ENCODE assay signal across 18 cellular contexts in genomic region chr3:143367171-143367570, GRCh38.
DNase-seq lines count a peak whose midpoint lies in the region; ATAC-seq, FAIRE-seq and TF ChIP-seq lines count a peak whose summit lies in the region.
"Had no signal": no experiment of that assay in that cellular context is flagged by ENCODE, and none has a peak within 500 bp of the region (broad histone marks: within the 10 kb centered on the region; RNA-seq: fewer than 3 reads in every experiment).

No MANE protein-coding gene starts in this region.

- H3K27me3 ChIP-seq in GM23338 (ENCODE audit: insufficient read depth) = no peaks in the 10 kb centered on the region
- no peaks in the 10 kb centered on the region for H3K27me3 ChIP-seq in K562 (ENCODE audit: control insufficient read depth in 2 of 2, insufficient read depth in 2 of 2, low read length in 2 of 2)

- no peaks in the 10 kb centered on the region for H3K36me3 ChIP-seq in GM23338 (ENCODE audit: insufficient read depth)
- H3K36me3 ChIP-seq in K562 (ENCODE audit: control insufficient read depth, insufficient read depth, low read length) = no peaks in the 10 kb centered on the region

- H3K79me2 ChIP-seq in GM23338 (replicated peaks; ENCODE audit: insufficient read depth) (no peaks in the 10 kb centered on the region), K562 (ENCODE audit: control insufficient read depth, insufficient read depth, low read length) (no peaks in the 10 kb centered on the region)

- H3K9me3 Mint-ChIP-seq in GM23338 = no peaks in the 10 kb centered on the region
- H3K9me3 Mint-ChIP-seq in T-helper 2 cell treated with Interferon-gamma antibody and Interleukin-4, amounts not matched to agents 5 μg/mL and 100 μg/mL, for 36 hours = no peaks in the 10 kb centered on the region
- H3K9me3 Mint-ChIP-seq: CD4-positive, alpha-beta memory T cell had no signal

- no peak overlapping the region for H3K4me3 Mint-ChIP-seq in GM23338
- no peak overlapping the region for H3K4me3 Mint-ChIP-seq in T-helper 2 cell treated with Interferon-gamma antibody and Interleukin-4, amounts not matched to agents 5 μg/mL and 100 μg/mL, for 36 hours
- H3K4me3 Mint-ChIP-seq: CD4-positive, alpha-beta memory T cell had no signal

- POLR2A ChIA-PET in K562 (lab: Yijun Ruan, JAX) = interaction anchor here (0.7 to 1.3 kb wide), 2 partner anchors 8 to 282 kb away, joined by 3 to 4 read pairs; no protein-coding TSS in a partner anchor

- no peaks in the 10 kb centered on the region for H3K9me2 ChIP-seq in GM23338 (ENCODE audit: insufficient read depth)

- no peaks in the 10 kb centered on the region for H3K9me3 ChIP-seq in K562 (replicated peaks; ENCODE audit: control insufficient read depth, insufficient read depth, low read depth, low read length)

- intact Hi-C loops in K562 (cut with micrococcal nuclease) = no loop called here

- TF ChIP-seq CTCF in GM23338 (conservative IDR thresholded peaks at IDR 0.05; ENCODE audit: low read depth in 2 of 2) = no peak
- no peak for TF ChIP-seq CTCF in K562 (IDR thresholded peaks at IDR 0.05 in 2 of 3, conservative IDR thresholded peaks at IDR 0.05 in 1 of 3; ENCODE audit: insufficient read depth in 2 of 3, low read depth in 1 of 3, low read length in 3 of 3)
- TF ChIP-seq CTCF in fibroblast of the aortic adventitia (IDR thresholded peaks at IDR 0.05; ENCODE audit: insufficient read depth, low read length) = no peak

- no peak overlapping the region for H3K9ac ChIP-seq in K562 (ENCODE audit: insufficient read depth in 1 of 2, low read depth in 2 of 2, low read length in 2 of 2)

- H3K27ac Mint-ChIP-seq in GM23338 = peak overlapping the region; percentile 45; the same call in 1 of the 2 replicates
- no peak overlapping the region for H3K27ac Mint-ChIP-seq in T-helper 2 cell treated with Interferon-gamma antibody and Interleukin-4, amounts not matched to agents 5 μg/mL and 100 μg/mL, for 36 hours

- 5% methylated on average over 1 of the region's 1 CpG for WGBS in K562 (ENCODE audit: insufficient coverage, low coverage, missing lambda C conversion rate)

- no peak for TF ChIP-seq EP300 in K562 (IDR thresholded peaks at IDR 0.05; ENCODE audit: low read length)

- in situ Hi-C loops in K562 (cut with MboI) = no loop called here

- no peaks in the 10 kb centered on the region for H3F3A ChIP-seq in GM23338 (replicated peaks; ENCODE audit: low read depth)

- H3K4me1 Mint-ChIP-seq in GM23338 = peaks cover 6% of the 10 kb centered on the region; the same call in 1 of the 3 replicates
- peaks cover 17% of the 10 kb centered on the region for H3K4me1 Mint-ChIP-seq in T-helper 2 cell treated with Interferon-gamma antibody and Interleukin-4, amounts not matched to agents 5 μg/mL and 100 μg/mL, for 36 hours (ENCODE audit: low read depth)

- H4K20me1 ChIP-seq in GM23338 (replicated peaks; ENCODE audit: insufficient read depth) (no peaks in the 10 kb centered on the region), K562 (replicated peaks; ENCODE audit: control insufficient read depth, insufficient read depth, low read length) (no peaks in the 10 kb centered on the region)

- H2AFZ ChIP-seq in GM23338 (no peak overlapping the region), K562 (ENCODE audit: low read depth, low read length) (peak overlapping the region; percentile 78)

- H3K27ac ChIP-seq in GM23338 (ENCODE audit: low read depth) (no peak overlapping the region), K562 (ENCODE audit: extremely low read depth, low read depth, low read length) (no peak overlapping the region)

- no peak for TF ChIP-seq POLR2A in K562 (conservative IDR thresholded peaks at IDR 0.05)

- no peak for ATAC-seq in GM23338
- ATAC-seq in K562 = no peak
- no peak for ATAC-seq in GM18517 (IDR thresholded peaks at IDR 0.05; ENCODE audit: unreplicated experiment)
- ATAC-seq: GM12878 had no signal

- 0 out of 2 replicates have a peak, but pooled peaks cover 4% of the 10 kb centered on the region for H3K4me1 ChIP-seq in GM23338 (ENCODE audit: insufficient read depth)
- peaks cover 9 to 29% of the 10 kb centered on the region in 2 experiments for H3K4me1 ChIP-seq in K562 (replicated peaks in 1 of 2; ENCODE audit: control insufficient read depth in 2 of 2, insufficient read depth in 2 of 2, low read length in 2 of 2)

- no peak for TF ChIP-seq RAD21 in K562 (CRISPR knock-in tag; conservative IDR thresholded peaks at IDR 0.05 in 1 of 2, IDR thresholded peaks at IDR 0.05 in 1 of 2)

- H3K36me3 Mint-ChIP-seq in GM23338 (ENCODE audit: low read depth) = no peaks in the 10 kb centered on the region
- peaks cover 4% of the 10 kb centered on the region for H3K36me3 Mint-ChIP-seq in T-helper 2 cell treated with Interferon-gamma antibody and Interleukin-4, amounts not matched to agents 5 μg/mL and 100 μg/mL, for 36 hours (ENCODE audit: low read depth)

- H3K9me1 ChIP-seq in K562 (ENCODE audit: control insufficient read depth, insufficient read depth, low read length) = no peaks in the 10 kb centered on the region

- no peak overlapping the region for H3K4me3 ChIP-seq in GM23338
- no peak overlapping the region for H3K4me3 ChIP-seq in K562
- H3K4me3 ChIP-seq in fibroblast of the aortic adventitia (ENCODE audit: low read depth, low read length) = no peak overlapping the region
- H3K4me3 ChIP-seq: GM12878 had no signal

- no peak for FAIRE-seq in K562 (lab: Jason Lieb, UNC)
- FAIRE-seq: GM12878, H54 had no signal

- no peaks in the 10 kb centered on the region for H3K27me3 Mint-ChIP-seq in GM23338 (ENCODE audit: insufficient read depth, low read depth, poor library complexity)
- H3K27me3 Mint-ChIP-seq in T-helper 2 cell treated with Interferon-gamma antibody and Interleukin-4, amounts not matched to agents 5 μg/mL and 100 μg/mL, for 36 hours (ENCODE audit: low read depth) = no peaks in the 10 kb centered on the region
- H3K27me3 Mint-ChIP-seq: CD4-positive, alpha-beta memory T cell had no signal

- DNase-seq in GM23338 (ENCODE audit: low spot score) (no peak), K562 (ENCODE audit: extremely low read depth in 1 of 4, low spot score in 3 of 4) (no peak), fibroblast of the aortic adventitia (ENCODE audit: low read depth) (peak; percentile 20), DMS114 treated with DMSO at 0.1 percent for 48 hours (lab: John Stamatoyannopoulos, UW; ENCODE audit: unreplicated experiment) (no peak)
- no peak for DNase-seq in T-helper 2 cell treated with Interferon-gamma antibody and Interleukin-4, amounts not matched to agents 5 μg/mL and 100 μg/mL, for 36 hours (ENCODE audit: low spot score)
- DNase-seq: 8988T; C1 segment of cervical spinal cord; Calu3; CD4-positive, alpha-beta memory T cell; COR-L47; DMS79; EL; GDM1; GOT3; HCEC 1CT had no signal

- no TSS peak for BruUV-seq in K562 (replicated peaks; lab: Mats Ljungman, UMichigan)

- CTCF ChIA-PET in K562 (lab: Yijun Ruan, JAX; ENCODE audit: low intra/inter-chr PET ratio) = no interaction called here

- H3K4me2 ChIP-seq in GM23338 (no peak overlapping the region), K562 (ENCODE audit: insufficient read depth, low read length) (no peak overlapping the region)

TF ChIP-seq in GM23338, 12 proteins besides CTCF, POLR2A, EP300 and RAD21 (continues in another document):
- TF ChIP-seq EZH2 (IDR thresholded peaks at IDR 0.05; ENCODE audit: low read depth, unreplicated experiment) (no peak), EZH2phosphoT487 (IDR thresholded peaks at IDR 0.05; ENCODE audit: unreplicated experiment) (no peak), STAT1 (IDR thresholded peaks at IDR 0.05; ENCODE audit: unreplicated experiment) (no peak), POLR2AphosphoS5 (IDR thresholded peaks at IDR 0.05; ENCODE audit: low read depth) (no peak), JUNB (IDR thresholded peaks at IDR 0.05; ENCODE audit: unreplicated experiment) (no peak), CREB1 (CRISPR knock-in tag; IDR thresholded peaks at IDR 0.05; ENCODE audit: low read depth) (no peak), NANOG (IDR thresholded peaks at IDR 0.05; ENCODE audit: borderline replicate concordance) (no peak)

TF ChIP-seq in K562, 482 proteins besides CTCF, POLR2A, EP300 and RAD21:
- TF ChIP-seq ZNF316 (IDR thresholded peaks at IDR 0.05) = peak; percentile 63
- TF ChIP-seq C11orf30 (IDR thresholded peaks at IDR 0.05; ENCODE audit: low read depth) = peak; percentile 53
- no peak for TF ChIP-seq SIX5 (IDR thresholded peaks at IDR 0.05; ENCODE audit: borderline replicate concordance in 1 of 2, insufficient read depth in 1 of 2, low read depth in 1 of 2, low read length in 2 of 2)
- no peak for TF ChIP-seq ID3 (CRISPR knock-in tag; IDR thresholded peaks at IDR 0.05)
- 0 out of 2 replicates have a peak, but pooled peaks have one; percentile 42 for TF ChIP-seq ID3 (tag; IDR thresholded peaks at IDR 0.05)
- peak; percentile 25; the same call in 1 of the 2 replicates for TF ChIP-seq NFE2 (IDR thresholded peaks at IDR 0.05; ENCODE audit: low read depth)
- no peak for TF ChIP-seq ZNF830 (CRISPR knock-in tag; IDR thresholded peaks at IDR 0.05)
TF ChIP-seq in K562: peak in this region for 4.
